ENCODE assay signal across 17 cellular contexts in the genomic region with DNA sequence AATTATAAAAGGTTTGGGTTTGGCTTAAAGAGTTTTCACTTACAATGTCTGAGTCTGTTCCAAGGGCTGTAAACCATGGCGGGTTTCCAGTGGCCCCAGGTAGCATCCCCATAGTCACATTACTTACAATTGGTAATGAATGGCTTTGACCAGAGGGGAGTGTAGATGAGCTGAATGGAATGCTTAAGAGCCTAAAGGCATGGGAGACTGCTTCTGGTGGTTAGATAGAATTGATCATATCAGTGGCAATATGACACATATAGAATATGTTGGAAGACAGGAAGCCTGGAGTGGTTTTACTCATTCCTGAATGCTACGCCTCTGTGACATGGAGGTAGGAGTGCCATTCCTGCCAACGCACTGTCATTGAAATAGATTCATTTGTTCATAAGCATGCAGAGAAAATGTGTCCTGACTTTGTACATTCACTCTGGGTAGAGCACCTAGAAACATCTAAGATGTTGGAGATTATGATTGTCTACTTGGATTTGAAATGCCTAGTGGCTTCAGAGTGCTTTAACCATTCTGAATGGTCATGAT.
"Had no signal": no experiment of that assay in that cellular context is flagged by ENCODE, and none has a peak within 500 bp of the region (broad histone marks: within the 10 kb centered on the region; RNA-seq: fewer than 3 reads in every experiment).

No MANE protein-coding gene starts in this region.

- H3K4me1 Mint-ChIP-seq: memory B cell, natural killer cell had no signal

- H3K27ac Mint-ChIP-seq: memory B cell; natural killer cell; T-helper 2 cell treated with Interferon-gamma antibody and Interleukin-4, amounts not matched to agents 5 μg/mL and 100 μg/mL, for 36 hours had no signal

- DNase-seq: activated CD4-positive, CD25-positive, alpha-beta regulatory T cell; activated naive CD4-positive, alpha-beta T cell; activated T-cell treated with anti-CD3 and anti-CD28 coated beads for 4 hours; aorta; dermis blood vessel endothelial cell; kidney; left lung; natural killer cell; posterior cingulate gyrus; right cardiac atrium; small intestine; stimulated activated naive CD8-positive, alpha-beta T cell treated with anti-CD3 and anti-CD28 coated beads, Interleukin-15, Interleukin-2, amounts not matched to agents 100 U/mL and 50 U/mL, for 24 hours; upper lobe of left lung had no signal

- ATAC-seq: gastroesophageal sphincter; left lung; natural killer cell; right cardiac atrium; stimulated activated naive CD8-positive, alpha-beta T cell treated with anti-CD3 and anti-CD28 coated beads, Interleukin-15, Interleukin-2, amounts not matched to agents 100 U/mL and 50 U/mL, for 24 hours had no signal

- H3K4me3 ChIP-seq: gastroesophageal sphincter, left lung, suprapubic skin, upper lobe of left lung had no signal

- H3K36me3 ChIP-seq: gastroesophageal sphincter, left lung, suprapubic skin, upper lobe of left lung had no signal

- H3K27ac ChIP-seq: gastroesophageal sphincter, left lung, suprapubic skin, upper lobe of left lung had no signal

- H3K9me3 Mint-ChIP-seq: memory B cell; natural killer cell; T-helper 2 cell treated with Interferon-gamma antibody and Interleukin-4, amounts not matched to agents 5 μg/mL and 100 μg/mL, for 36 hours had no signal

- H3K9me3 ChIP-seq: gastroesophageal sphincter, left lung, suprapubic skin, upper lobe of left lung had no signal

- H3K36me3 Mint-ChIP-seq: memory B cell, natural killer cell had no signal

- H3K27me3 ChIP-seq: gastroesophageal sphincter, upper lobe of left lung had no signal

- H3K4me3 Mint-ChIP-seq: memory B cell; natural killer cell; T-helper 2 cell treated with Interferon-gamma antibody and Interleukin-4, amounts not matched to agents 5 μg/mL and 100 μg/mL, for 36 hours had no signal
